9 cellular contexts compared by ENCODE assay signal in genomic region chr1:243312962-243313634, GRCh38. TPM values are rescaled to one million over a fixed set of nuclear protein-coding genes. Genes with fewer than 3 reads are reported as not detected.
DNase-seq lines count a peak whose midpoint lies in the region; ATAC-seq and TF ChIP-seq lines count a peak whose summit lies in the region.
"Had no signal": no experiment of that assay in that cellular context is flagged by ENCODE, and none has a peak within 500 bp of the region (broad histone marks: within the 10 kb centered on the region; RNA-seq: fewer than 3 reads in every experiment).

No MANE protein-coding gene starts in this region.

- ATAC-seq in GM18499 (IDR thresholded peaks at IDR 0.05; ENCODE audit: insufficient read depth, unreplicated experiment): peak; percentile 23
- ATAC-seq in GM21619 (IDR thresholded peaks at IDR 0.05; ENCODE audit: unreplicated experiment): peak; percentile 22
- peak; percentile 19 for ATAC-seq in HG03558 (IDR thresholded peaks at IDR 0.05; ENCODE audit: extremely low read depth, unreplicated experiment)
- peak; percentile 36 for ATAC-seq in left lung

- H3K27me3 ChIP-seq in left lung: no peaks in the 10 kb centered on the region

- intact Hi-C loops in left lung (cut with DNase I): no loop called here

- TF ChIP-seq CTCF in left lung (IDR thresholded peaks at IDR 0.05): no peak

- peaks cover 0 to 22% of the 10 kb centered on the region in 2 donors for H3K4me1 ChIP-seq in left lung

- H3K27ac ChIP-seq in left lung: peak overlapping the region; percentile 33 to 75

- H3K36me3 ChIP-seq in left lung: peaks cover 0 to 41% of the 10 kb centered on the region in 2 donors

- no peak for DNase-seq in left lung
- DNase-seq in OCI-M1 (lab: John Stamatoyannopoulos, UW): no peak
- DNase-seq in COR-L47 (lab: John Stamatoyannopoulos, UW): no peak
- no peak for DNase-seq in AG20443 (ENCODE audit: low spot score)
- no peak for DNase-seq in EL
- DNase-seq: SW 1271 had no signal

- no peaks in the 10 kb centered on the region for H3K9me3 ChIP-seq in left lung

- no peak overlapping the region for H3K4me3 ChIP-seq in left lung

RNA-seq across cellular contexts. Expression of gene SDCCAG8, which starts 57.3 kb away (rescaled TPM):
- total RNA-seq in left lung: 10 to 100 TPM; 62.2 to 83.7 TPM

RNA-seq across cellular contexts. Expression of gene CEP170, which starts 58.0 kb away (rescaled TPM):
- 100 to 1,000 TPM in 1 of 2 donors, 10 to 100 TPM in 1; 72.2 to 111 TPM for total RNA-seq in left lung
